In genomic region chr20:62088258-62089127, GRCh38 we compare ENCODE assay signal across 9 cellular contexts.
DNase-seq lines count a peak whose midpoint lies in the region; ATAC-seq and TF ChIP-seq lines count a peak whose summit lies in the region.
"Had no signal": no experiment of that assay in that cellular context is flagged by ENCODE, and none has a peak within 500 bp of the region (broad histone marks: within the 10 kb centered on the region; RNA-seq: fewer than 3 reads in every experiment).

No MANE protein-coding gene starts in this region.

- H3K27ac ChIP-seq in coronary artery = no peak overlapping the region
- H3K27ac ChIP-seq: upper lobe of left lung had no signal

- peaks cover 4% of the 10 kb centered on the region for H3K36me3 Mint-ChIP-seq in effector memory CD8-positive, alpha-beta T cell (ENCODE audit: insufficient read depth)

- no peak overlapping the region for H3K4me3 Mint-ChIP-seq in effector memory CD8-positive, alpha-beta T cell

- peaks cover 27 to 29% of the 10 kb centered on the region in 2 donors for H3K27me3 Mint-ChIP-seq in effector memory CD8-positive, alpha-beta T cell

- DNase-seq in GM04504 (ENCODE audit: low read depth) (peak; percentile 52), NCI-H226 (peak; percentile 74), non-pigmented ciliary epithelial cell (ENCODE audit: low read depth) (peak; percentile 76), coronary artery (ENCODE audit: low spot score) (no peak), middle frontal gyrus (ENCODE audit: extremely low spot score, low spot score) (no peak)
- DNase-seq in effector memory CD8-positive, alpha-beta T cell = no peak
- DNase-seq: upper lobe of left lung had no signal

- no peaks in the 10 kb centered on the region for H3K4me1 Mint-ChIP-seq in effector memory CD8-positive, alpha-beta T cell (ENCODE audit: low read depth in 2 of 2)

- no peak overlapping the region for H3K4me3 ChIP-seq in coronary artery
- H3K4me3 ChIP-seq: upper lobe of left lung had no signal

- no peak overlapping the region for H3K27ac Mint-ChIP-seq in effector memory CD8-positive, alpha-beta T cell

- no peak for TF ChIP-seq CTCF in coronary artery (IDR thresholded peaks at IDR 0.05)

- H3K9me3 Mint-ChIP-seq in effector memory CD8-positive, alpha-beta T cell = no peaks in the 10 kb centered on the region

- ATAC-seq in effector memory CD8-positive, alpha-beta T cell (replicated peaks) = peak; percentile 90
- ATAC-seq in HG03159 (IDR thresholded peaks at IDR 0.05; ENCODE audit: unreplicated experiment) (no peak), HG03175 (IDR thresholded peaks at IDR 0.05; ENCODE audit: unreplicated experiment) (no peak)

Comparison
In these comparisons a context has a peak if more than half of its experiments do, and no peak if none do; other contexts are left out.
1. DNase-seq: peak in GM04504 (single experiment), NCI-H226 (single experiment) and non-pigmented ciliary epithelial cell (single experiment); none in effector memory CD8-positive, alpha-beta T cell (0 of 3), coronary artery (single experiment) and middle frontal gyrus (single experiment).